In genomic region chr11:46346886-46347636, GRCh38 we compare ENCODE assay signal across 8 cellular contexts. TPM values are rescaled to one million over a fixed set of nuclear protein-coding genes. Genes with fewer than 3 reads are reported as not detected.
DNase-seq lines count a peak whose midpoint lies in the region; ATAC-seq and TF ChIP-seq lines count a peak whose summit lies in the region.

Gene DGKZ, plus strand, starts transcription at chr11:46347463. Its CDS starts 197 bp downstream, at chr11:46347660.

- H4K8ac ChIP-seq in neuronal stem cell (ENCODE audit: low read depth, low read length): no peak within 1 kb of the TSS

- no peak for TF ChIP-seq EP300 in Ishikawa (IDR thresholded peaks at IDR 0.05; ENCODE audit: borderline replicate concordance)

- H2BK15ac ChIP-seq in neuronal stem cell (ENCODE audit: low read length): peak within 1 kb of the TSS; percentile 30

- H3K4me3 ChIP-seq in SJSA1 (peak within 1 kb of the TSS; percentile 90), neuronal stem cell (ENCODE audit: low read length in 2 of 2) (peak within 1 kb of the TSS; percentile 75 to 88)

- H3K4me2 ChIP-seq in neuronal stem cell (ENCODE audit: insufficient read depth, low read length, poor library complexity, severe bottlenecking): peak within 1 kb of the TSS; percentile 95

- peak within 1 kb of the TSS; percentile 94 for H3K18ac ChIP-seq in neuronal stem cell (ENCODE audit: low read length)

- peak; percentile 59 for ATAC-seq in GM21529 (IDR thresholded peaks at IDR 0.05; ENCODE audit: unreplicated experiment)

- H2BK120ac ChIP-seq in neuronal stem cell (ENCODE audit: low read depth, low read length): no peak within 1 kb of the TSS

- H3K14ac ChIP-seq in neuronal stem cell (ENCODE audit: low read length): peak within 1 kb of the TSS; percentile 97

- no peak within 1 kb of the TSS for H4K91ac ChIP-seq in neuronal stem cell (ENCODE audit: low read depth, low read length, poor library complexity)

- H3K9me3 ChIP-seq in SJSA1 (replicated peaks) (no peaks in the 10 kb centered on the region; the same call in 1 of the 2 replicates), neuronal stem cell (replicated peaks in 1 of 2; ENCODE audit: control insufficient read depth in 2 of 2, insufficient read depth in 1 of 2, low read depth in 1 of 2, low read length in 2 of 2) (no peaks in the 10 kb centered on the region)

- H2BK12ac ChIP-seq in neuronal stem cell (ENCODE audit: low read length): no peak within 1 kb of the TSS

- H3K36me3 ChIP-seq in SJSA1: peaks cover 12% of the 10 kb centered on the region
- H3K36me3 ChIP-seq in neuronal stem cell (replicated peaks in 1 of 2; ENCODE audit: control insufficient read depth in 2 of 2, insufficient read depth in 2 of 2, low read length in 2 of 2): peaks cover 0 to 4% of the 10 kb centered on the region in 2 donors

- H3K27ac ChIP-seq in SJSA1 (peak within 1 kb of the TSS; percentile 25; the same call in 1 of the 2 replicates), neuronal stem cell (replicated peaks; ENCODE audit: low read length) (no peak within 1 kb of the TSS), substantia nigra (ENCODE audit: low read depth, low read length, poor library complexity, severe bottlenecking) (peak within 1 kb of the TSS; percentile 58)

- peak; percentile 92 for DNase-seq in Daoy (ENCODE audit: low read depth)
- peak; percentile 78 to 84 for DNase-seq in SJSA1 (ENCODE audit: low read depth in 1 of 2, low spot score in 2 of 2)
- DNase-seq in activated naive CD4-positive, alpha-beta T cell (lab: John Stamatoyannopoulos, UW): peak; percentile 69 to 90 (median 76)
- DNase-seq in foreskin melanocyte: peak; percentile 55
- peak; percentile 90 for DNase-seq in neuronal stem cell (ENCODE audit: low spot score)
- peak in 47 of 49 donors; percentile 27 to 96 (median 77) for DNase-seq in substantia nigra (lab: John Stamatoyannopoulos, UW)

- peak within 1 kb of the TSS; percentile 87 for H3K23ac ChIP-seq in neuronal stem cell (ENCODE audit: low read depth, low read length, poor library complexity)

- H3K79me1 ChIP-seq in neuronal stem cell (ENCODE audit: low read depth, low read length): peaks cover 11% of the 10 kb centered on the region

- H3K27me3 ChIP-seq in SJSA1 (replicated peaks) (no peaks in the 10 kb centered on the region), neuronal stem cell (ENCODE audit: control insufficient read depth in 3 of 3, insufficient read depth in 3 of 3, low read depth in 1 of 3, low read length in 3 of 3) (peaks cover 0 to 5% (median 0%) of the 10 kb centered on the region in 3 experiments)

- peak within 1 kb of the TSS; percentile 47 for H2BK5ac ChIP-seq in neuronal stem cell (ENCODE audit: low read length)

- H2AK5ac ChIP-seq in neuronal stem cell (ENCODE audit: low read depth, low read length): peak within 1 kb of the TSS; percentile 66

- no peak within 1 kb of the TSS for H3K4ac ChIP-seq in neuronal stem cell (ENCODE audit: low read length)

- no CpG with 5 or more reads among the region's 80 CpGs for WGBS in neuronal stem cell (ENCODE audit: extremely low coverage in 2 of 2, insufficient read length in 2 of 2, insufficient replicate concordance in 1 of 2), 2 donors

- H2AFZ ChIP-seq in neuronal stem cell (ENCODE audit: low read length): peak within 1 kb of the TSS; percentile 87

- peak within 1 kb of the TSS; percentile 94 for H3K9ac ChIP-seq in neuronal stem cell (ENCODE audit: low read depth, low read length, poor library complexity)

- peak; percentile 55; the same call in 1 of the 2 replicates for TF ChIP-seq RAD21 in Ishikawa (IDR thresholded peaks at IDR 0.05; ENCODE audit: low read depth)

- peaks cover 17% of the 10 kb centered on the region for H3K4me1 ChIP-seq in SJSA1 (replicated peaks)
- peaks cover 12 to 29% of the 10 kb centered on the region in 2 donors for H3K4me1 ChIP-seq in neuronal stem cell (ENCODE audit: control insufficient read depth in 2 of 2, insufficient read depth in 1 of 2, low read depth in 1 of 2, low read length in 2 of 2)

TF ChIP-seq in Ishikawa, 13 proteins besides CTCF, POLR2A, EP300 and RAD21:
- TF ChIP-seq YY1 (IDR thresholded peaks at IDR 0.05; ENCODE audit: low read depth): 0 out of 2 replicates have a peak, but pooled peaks have one; percentile 6
- TF ChIP-seq TEAD4 (IDR thresholded peaks at IDR 0.05): no peak
- TF ChIP-seq MAX (IDR thresholded peaks at IDR 0.05): no peak
- TF ChIP-seq TAF1 (IDR thresholded peaks at IDR 0.05; ENCODE audit: low read depth): no peak

RNA-seq across cellular contexts. Expression of gene DGKZ, which starts in this region (rescaled TPM):
- total RNA-seq in Daoy (2014; rRNA removed; shearing (Covaris generic)): 27.2 and 41.4 TPM in 2 replicates
- total RNA-seq in SJSA1 (2014; rRNA removed; shearing (Covaris generic)): 43.7 and 47.6 TPM in 2 replicates
- 33.3 TPM for polyA plus RNA-seq in neuronal stem cell (2013, experiment 1 of 2)
- polyA plus RNA-seq in neuronal stem cell (2013, experiment 2 of 2): 32.3 TPM
